Comparison of ENCODE assay signal across 1 cellular context in genomic region chr7:65071854-65072431, GRCh38.
TF ChIP-seq lines count a peak whose summit lies in the region.
"Not testable (repeated sequence)": the region's sequence is repeated elsewhere in the genome, so short reads cannot be mapped to it uniquely, and the experiment has no call there.

No MANE protein-coding gene starts in this region.

TF ChIP-seq in HepG2, 621 proteins besides CTCF, POLR2A, EP300 and RAD21 (continued from another document):
- 0 out of 2 replicates have a peak, but pooled peaks have one; percentile 25 for TF ChIP-seq ZNF770 (CRISPR knock-in tag; IDR thresholded peaks at IDR 0.05)
- not testable (repeated sequence) for TF ChIP-seq SOX6 (IDR thresholded peaks at IDR 0.05)
- peak; percentile 63 for TF ChIP-seq SOX6 (CRISPR knock-in tag; IDR thresholded peaks at IDR 0.05)
- TF ChIP-seq RARA (CRISPR knock-in tag; IDR thresholded peaks at IDR 0.05) = peak; percentile 58
- peak; percentile 16; the same call in 1 of the 2 replicates for TF ChIP-seq HMG20A (CRISPR knock-in tag; IDR thresholded peaks at IDR 0.05; ENCODE audit: borderline replicate concordance)
- peak; percentile 95 for TF ChIP-seq ZMYM2 (CRISPR knock-in tag; IDR thresholded peaks at IDR 0.05)
- TF ChIP-seq ZMYM4 (CRISPR knock-in tag; IDR thresholded peaks at IDR 0.05) = peak; percentile 67
- TF ChIP-seq ARNTL (CRISPR knock-in tag; IDR thresholded peaks at IDR 0.05) = 0 out of 2 replicates have a peak, but pooled peaks have one; percentile 21
- TF ChIP-seq ZFX (CRISPR knock-in tag; IDR thresholded peaks at IDR 0.05; ENCODE audit: low read depth) = peak; percentile 28; the same call in 1 of the 2 replicates
- peak; percentile 68 for TF ChIP-seq NCOA2 (CRISPR knock-in tag; IDR thresholded peaks at IDR 0.05)
- TF ChIP-seq ZNF362 (CRISPR knock-in tag; IDR thresholded peaks at IDR 0.05; ENCODE audit: borderline replicate concordance) = peak; percentile 92
- TF ChIP-seq ZNF430 (CRISPR knock-in tag; IDR thresholded peaks at IDR 0.05) = peak; percentile 23; the same call in 1 of the 2 replicates
- peak; percentile 38; the same call in 1 of the 2 replicates for TF ChIP-seq ETV5 (CRISPR knock-in tag; IDR thresholded peaks at IDR 0.05; ENCODE audit: borderline replicate concordance)
- TF ChIP-seq FOXC1 (CRISPR knock-in tag; IDR thresholded peaks at IDR 0.05; ENCODE audit: borderline replicate concordance) = 0 out of 2 replicates have a peak, but pooled peaks have one; percentile 35
- peak; percentile 70 for TF ChIP-seq MED1 (CRISPR knock-in tag; IDR thresholded peaks at IDR 0.05)
- TF ChIP-seq HOMEZ (CRISPR knock-in tag; IDR thresholded peaks at IDR 0.05; ENCODE audit: low read depth) = peak; percentile 55; the same call in 1 of the 2 replicates
- TF ChIP-seq ZGPAT (CRISPR knock-in tag; IDR thresholded peaks at IDR 0.05) = peak; percentile 32; the same call in 1 of the 2 replicates
- TF ChIP-seq NR2F6 (IDR thresholded peaks at IDR 0.05) = peak; percentile 49
- TF ChIP-seq NR2F6 (CRISPR knock-in tag; IDR thresholded peaks at IDR 0.05) = 0 out of 2 replicates have a peak, but pooled peaks have one; percentile 33
- peak; percentile 45; the same call in 1 of the 2 replicates for TF ChIP-seq ZNF629 (CRISPR knock-in tag; conservative IDR thresholded peaks at IDR 0.05)
- TF ChIP-seq ZBTB38 (CRISPR knock-in tag; IDR thresholded peaks at IDR 0.05) = 0 out of 2 replicates have a peak, but pooled peaks have one; percentile 26
